8 cellular contexts compared by ENCODE assay signal in genomic region chr11:65900125-65900898, GRCh38. TPM values are rescaled to one million over a fixed set of nuclear protein-coding genes. Genes with fewer than 3 reads are reported as not detected.
A peak's percentile ranks its signal among the peaks of the same experiment; 100 is the strongest.
DNase-seq lines count a peak whose midpoint lies in the region; ATAC-seq and TF ChIP-seq lines count a peak whose summit lies in the region.

Gene FOSL1 (minus strand): TSS chr11:65900388. CDS start chr11:65900339, 49 bp downstream.

- intact Hi-C loops in left cardiac atrium (cut with DNase I) = no loop called here
- intact Hi-C loops in prostate gland (cut with DNase I) = no loop called here

- H3K36me3 ChIP-seq in prostate gland = no peaks in the 10 kb centered on the region
- H3K36me3 ChIP-seq in urinary bladder (ENCODE audit: insufficient read depth) = no peaks in the 10 kb centered on the region

- peak; percentile 75 for ATAC-seq in GM21619 (IDR thresholded peaks at IDR 0.05; ENCODE audit: unreplicated experiment)
- peak; percentile 91 to 97 (median 94) for ATAC-seq in T-cell (replicated peaks in 1 of 4)
- peak; percentile 91 to 93 for ATAC-seq in left cardiac atrium

- peak within 1 kb of the TSS; percentile 45 for H3K4me3 ChIP-seq in Jurkat, Clone E6-1 (ENCODE audit: low read length)
- H3K4me3 ChIP-seq in prostate gland = peak within 1 kb of the TSS; percentile 43 to 45
- H3K4me3 ChIP-seq in urinary bladder (ENCODE audit: low read depth, low read length) = peak within 1 kb of the TSS; percentile 41

- H3K9me3 ChIP-seq in prostate gland = no peaks in the 10 kb centered on the region

- H3K4me1 ChIP-seq in prostate gland (replicated peaks) = no peaks in the 10 kb centered on the region
- H3K4me1 ChIP-seq in urinary bladder (ENCODE audit: insufficient read depth) = no peaks in the 10 kb centered on the region

- H3K27me3 ChIP-seq in prostate gland (replicated peaks; ENCODE audit: insufficient read depth) = no peaks in the 10 kb centered on the region

- H3K27ac Mint-ChIP-seq in T-cell = peak within 1 kb of the TSS in 1 of 2 donors; percentile 76

- no peak within 1 kb of the TSS for H3K27ac ChIP-seq in adipose tissue (ENCODE audit: low read depth, low read length)
- peak within 1 kb of the TSS; percentile 32 to 53 for H3K27ac ChIP-seq in prostate gland
- no peak within 1 kb of the TSS for H3K27ac ChIP-seq in urinary bladder (ENCODE audit: low read depth)

- DNase-seq in Daoy (ENCODE audit: low read depth) (peak; percentile 98), T-cell (peak; percentile 64 to 96 (median 89)), left cardiac atrium (peak; percentile 94), prostate gland (ENCODE audit: low spot score) (peak; percentile 90)
- DNase-seq in Jurkat, Clone E6-1 (ENCODE audit: low read depth, low spot score) = no peak

- H3K27me3 Mint-ChIP-seq in T-cell = peaks cover 0 to 3% of the 10 kb centered on the region in 2 donors

- POLR2A ChIA-PET in T-cell (lab: Charles Lee) = interaction anchor here (0.5 to 1.8 kb wide), 6 partner anchors 8 to 395 kb away, joined by 3 to 13 read pairs (median 5); partner anchors contain the start of gene CCDC85B (in 1 of the 2)

- no peak for TF ChIP-seq CTCF in prostate gland (IDR thresholded peaks at IDR 0.05)

- CTCF ChIA-PET in T-cell (lab: Charles Lee) = interaction anchor here (0.6 to 2.6 kb wide), 4 partner anchors 9 to 480 kb away, joined by 4 to 22 read pairs (median 13); partner anchors contain the start of genes CCDC85B (in 1 of the 2) and FIBP (in 1 of the 2)

- no peaks in the 10 kb centered on the region for H3K9me3 Mint-ChIP-seq in T-cell

- peak within 1 kb of the TSS; percentile 61 to 74 (median 64) for H3K4me3 Mint-ChIP-seq in T-cell

- H3K4me1 Mint-ChIP-seq in T-cell = peaks cover 5 to 19% (median 6%) of the 10 kb centered on the region in 3 donors

- H3K36me3 Mint-ChIP-seq in T-cell = no peaks in the 10 kb centered on the region

- TF ChIP-seq POLR2A in prostate gland (IDR thresholded peaks at IDR 0.05) = peak; percentile 86

- 1 to 3% (median 2%) methylated on average over 68 to 80 of the region's 80 CpGs for WGBS in adipose tissue, 3 donors
- WGBS in prostate gland = 2% methylated on average over 70 of the region's 80 CpGs
- WGBS in urinary bladder = 1% methylated on average over 80 of the region's 80 CpGs

RNA-seq across cellular contexts. Expression of gene FOSL1, which starts in this region (rescaled TPM):
- 54.0 and 59.3 TPM in 2 replicates for total RNA-seq in Daoy (2014; rRNA removed; shearing (Covaris generic))
- polyA plus RNA-seq in Jurkat, Clone E6-1 (2012; ENCODE audit: insufficient read depth, insufficient read length) = not detected
- total RNA-seq in T-cell = 1 to 10 TPM in 2 of 5 donors, under 1 TPM in 3; 0.49 to 1.6 (median 0.65) TPM
- 100 to 1,000 TPM in 1 of 3 donors, 10 to 100 TPM in 1, 1 to 10 TPM in 1; 1.5 to 100 (median 28.1) TPM for polyA plus RNA-seq in adipose tissue
- 10 to 100 TPM in 1 of 2 donors, 1 to 10 TPM in 1; 1.3 to 11.1 TPM for total RNA-seq in left cardiac atrium
- 1 to 10 TPM; 2.6 to 3.4 TPM for total RNA-seq in prostate gland
- total RNA-seq in urinary bladder = not detected
- 7.5 TPM for polyA plus RNA-seq in urinary bladder

Comparison
In these comparisons a context has a peak if more than half of its experiments do, and no peak if none do; other contexts are left out.
1. H3K27ac ChIP-seq: peak in prostate gland (2 of 2); none in adipose tissue (single experiment) and urinary bladder (single experiment).
2. Peak in every context shown above with its lines, with median percentiles within 50 percentile points of each other: ATAC-seq and H3K4me3 ChIP-seq.